In the genomic region with DNA sequence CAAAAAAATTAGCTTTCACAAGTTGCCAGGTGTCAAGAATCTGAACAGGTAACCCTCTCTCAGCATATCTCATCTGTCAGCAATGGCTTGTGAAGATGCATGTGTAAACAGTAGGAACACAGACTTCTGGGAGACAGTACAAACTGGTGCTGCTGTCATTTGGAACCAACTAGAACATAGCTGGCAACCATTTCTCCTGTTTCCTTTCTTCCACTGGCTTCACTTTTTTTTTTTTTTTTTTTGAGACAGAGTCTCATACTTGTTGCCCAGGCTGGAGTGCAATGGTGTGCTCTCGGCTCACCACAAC, we compare ENCODE assay signal across 12 cellular contexts. TPM values are rescaled to one million over a fixed set of nuclear protein-coding genes. Genes with fewer than 3 reads are reported as not detected.
DNase-seq lines count a peak whose midpoint lies in the region; ATAC-seq lines count a peak whose summit lies in the region.
"Had no signal": no experiment of that assay in that cellular context is flagged by ENCODE, and none has a peak within 500 bp of the region (broad histone marks: within the 10 kb centered on the region; RNA-seq: fewer than 3 reads in every experiment).

No MANE protein-coding gene starts in this region.

- H3K27ac ChIP-seq in layer of hippocampus (ENCODE audit: low read depth, low read length), result peak overlapping the region; percentile 3
- H3K27ac ChIP-seq: coronary artery had no signal

- no peak for ATAC-seq in activated CD8-positive, alpha-beta T cell treated with anti-CD3 and anti-CD28 coated beads, Interleukin-2, amount 10 ng/mL, durations not matched to agents 7 days and 5 days
- no peak for ATAC-seq in stimulated activated memory B cell treated with anti-CD40 and anti-IgM and Interleukin-4, amounts not matched to agents 10 μg/mL and 1 μg/mL and 100 μg/mL, for 72 hours
- no peak for ATAC-seq in HG03095 (IDR thresholded peaks at IDR 0.05; ENCODE audit: unreplicated experiment)

- no peaks in the 10 kb centered on the region for H3K36me3 Mint-ChIP-seq in activated CD8-positive, alpha-beta T cell treated with anti-CD3 and anti-CD28 coated beads, Interleukin-2, amount 10 ng/mL, durations not matched to agents 7 days and 5 days (ENCODE audit: low read depth)
- peaks cover 9% of the 10 kb centered on the region for H3K36me3 Mint-ChIP-seq in stimulated activated memory B cell treated with anti-CD40 and anti-IgM and Interleukin-4, amounts not matched to agents 10 μg/mL and 1 μg/mL and 100 μg/mL, for 72 hours

- H3K4me3 Mint-ChIP-seq in activated CD8-positive, alpha-beta T cell treated with anti-CD3 and anti-CD28 coated beads, Interleukin-2, amount 10 ng/mL, durations not matched to agents 7 days and 5 days, result peak overlapping the region; percentile 99
- no peak overlapping the region for H3K4me3 Mint-ChIP-seq in stimulated activated memory B cell treated with anti-CD40 and anti-IgM and Interleukin-4, amounts not matched to agents 10 μg/mL and 1 μg/mL and 100 μg/mL, for 72 hours

- no peaks in the 10 kb centered on the region for H3K27me3 Mint-ChIP-seq in activated CD8-positive, alpha-beta T cell treated with anti-CD3 and anti-CD28 coated beads, Interleukin-2, amount 10 ng/mL, durations not matched to agents 7 days and 5 days (ENCODE audit: low read depth)
- H3K27me3 Mint-ChIP-seq in stimulated activated memory B cell treated with anti-CD40 and anti-IgM and Interleukin-4, amounts not matched to agents 10 μg/mL and 1 μg/mL and 100 μg/mL, for 72 hours, result no peaks in the 10 kb centered on the region

- DNase-seq in DMS53 (lab: John Stamatoyannopoulos, UW) (peak; percentile 49), DMS53 treated with DMSO at 0.1 percent for 48 hours (lab: John Stamatoyannopoulos, UW; ENCODE audit: unreplicated experiment) (no peak), inferior parietal cortex (ENCODE audit: extremely low spot score) (no peak), HuH-7.5 (ENCODE audit: low spot score) (no peak)
- DNase-seq in activated CD8-positive, alpha-beta T cell treated with anti-CD3 and anti-CD28 coated beads, Interleukin-2, amount 10 ng/mL, durations not matched to agents 7 days and 5 days, result no peak
- DNase-seq: activated CD8-positive, alpha-beta memory T cell treated with anti-CD3 and anti-CD28 coated beads, Interleukin-2, amount 50 U/mL, for 48 hours; NCI-H510A; ovary had no signal

- peaks cover 7% of the 10 kb centered on the region for H3K9me3 Mint-ChIP-seq in activated CD8-positive, alpha-beta T cell treated with anti-CD3 and anti-CD28 coated beads, Interleukin-2, amount 10 ng/mL, durations not matched to agents 7 days and 5 days (ENCODE audit: insufficient read depth)
- H3K9me3 Mint-ChIP-seq in stimulated activated memory B cell treated with anti-CD40 and anti-IgM and Interleukin-4, amounts not matched to agents 10 μg/mL and 1 μg/mL and 100 μg/mL, for 72 hours, result no peaks in the 10 kb centered on the region

- H3K27ac Mint-ChIP-seq in activated CD8-positive, alpha-beta T cell treated with anti-CD3 and anti-CD28 coated beads, Interleukin-2, amount 10 ng/mL, durations not matched to agents 7 days and 5 days, result no peak overlapping the region
- peak overlapping the region; percentile 95 for H3K27ac Mint-ChIP-seq in stimulated activated memory B cell treated with anti-CD40 and anti-IgM and Interleukin-4, amounts not matched to agents 10 μg/mL and 1 μg/mL and 100 μg/mL, for 72 hours

- POLR2A ChIA-PET in activated CD8-positive, alpha-beta T cell treated with anti-CD3 and anti-CD28 coated beads, Interleukin-2, amount 10 ng/mL, durations not matched to agents 7 days and 5 days (lab: Charles Lee), result interaction anchor here (1.3 kb wide), 1 partner anchor 9 kb away, joined by 3 read pairs; no protein-coding TSS in a partner anchor

- CTCF ChIA-PET in activated CD8-positive, alpha-beta T cell treated with anti-CD3 and anti-CD28 coated beads, Interleukin-2, amount 10 ng/mL, durations not matched to agents 7 days and 5 days (lab: Charles Lee), result interaction anchor here (0.6 to 1.5 kb wide), 5 partner anchors 10 to 145 kb away, joined by 3 to 5 read pairs (median 4); partner anchors contain the start of gene NUCB2

- peaks cover 33% of the 10 kb centered on the region for H3K4me1 Mint-ChIP-seq in activated CD8-positive, alpha-beta T cell treated with anti-CD3 and anti-CD28 coated beads, Interleukin-2, amount 10 ng/mL, durations not matched to agents 7 days and 5 days (ENCODE audit: low read depth)
- peaks cover 40% of the 10 kb centered on the region for H3K4me1 Mint-ChIP-seq in stimulated activated memory B cell treated with anti-CD40 and anti-IgM and Interleukin-4, amounts not matched to agents 10 μg/mL and 1 μg/mL and 100 μg/mL, for 72 hours

- H3K27me3 ChIP-seq in layer of hippocampus (ENCODE audit: control insufficient read depth, insufficient read depth, low read length), result no peaks in the 10 kb centered on the region
- H3K27me3 ChIP-seq: ovary had no signal

RNA-seq across cellular contexts. Expression of gene PIK3C2A, which starts 2.1 kb away (rescaled TPM):
- total RNA-seq in activated CD8-positive, alpha-beta T cell treated with anti-CD3 and anti-CD28 coated beads, Interleukin-2, amount 10 ng/mL, durations not matched to agents 7 days and 5 days, result 10 to 100 TPM; 21.5 to 24.9 TPM
